In the genomic region with DNA sequence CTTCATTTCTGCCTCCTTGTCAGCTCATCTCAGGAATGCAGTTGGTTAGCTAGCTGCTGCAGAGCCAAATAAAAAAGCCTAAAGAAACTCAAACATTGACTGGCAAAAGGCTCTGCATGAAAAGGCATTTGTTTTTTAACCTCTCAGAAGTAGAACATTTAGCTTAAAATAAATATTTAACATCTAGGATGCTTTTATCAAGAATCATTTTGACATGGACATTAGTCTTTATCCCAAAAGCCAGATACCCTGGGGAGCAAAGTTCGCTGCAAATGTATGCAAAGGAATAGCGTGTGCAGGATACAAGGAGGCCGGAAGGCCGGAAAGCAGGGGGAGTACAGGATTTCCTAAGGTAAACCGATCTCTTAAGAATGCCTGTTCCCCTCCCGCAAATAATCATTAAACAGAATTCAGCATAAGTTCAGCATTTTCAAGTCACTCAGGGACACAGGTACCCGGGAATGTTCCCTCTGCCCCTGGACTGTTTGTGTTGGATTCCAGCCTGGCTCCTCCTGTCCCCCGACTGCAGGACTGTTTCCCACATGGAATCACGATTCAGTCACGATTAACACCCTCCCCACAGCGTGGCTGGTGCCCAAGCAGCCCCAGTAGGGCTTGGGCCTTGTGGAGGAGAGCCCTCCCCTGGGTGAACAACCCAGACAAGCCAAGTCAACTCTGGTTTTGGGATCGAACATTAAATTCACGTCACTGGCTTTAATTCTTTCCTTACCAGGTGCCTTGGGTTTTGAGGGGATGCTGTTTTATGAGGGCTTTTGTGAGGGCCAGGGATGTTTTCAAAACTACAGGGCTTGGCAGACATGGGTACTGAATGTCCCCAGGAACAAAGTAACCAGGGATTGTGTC, we compare ENCODE assay signal across 3 cellular contexts.
TF ChIP-seq lines count a peak whose summit lies in the region.

No MANE protein-coding gene starts in this region.

TF ChIP-seq in SK-N-SH, 30 proteins besides CTCF, POLR2A, EP300 and RAD21 (continued from another document):
- TF ChIP-seq, protein P1, sequence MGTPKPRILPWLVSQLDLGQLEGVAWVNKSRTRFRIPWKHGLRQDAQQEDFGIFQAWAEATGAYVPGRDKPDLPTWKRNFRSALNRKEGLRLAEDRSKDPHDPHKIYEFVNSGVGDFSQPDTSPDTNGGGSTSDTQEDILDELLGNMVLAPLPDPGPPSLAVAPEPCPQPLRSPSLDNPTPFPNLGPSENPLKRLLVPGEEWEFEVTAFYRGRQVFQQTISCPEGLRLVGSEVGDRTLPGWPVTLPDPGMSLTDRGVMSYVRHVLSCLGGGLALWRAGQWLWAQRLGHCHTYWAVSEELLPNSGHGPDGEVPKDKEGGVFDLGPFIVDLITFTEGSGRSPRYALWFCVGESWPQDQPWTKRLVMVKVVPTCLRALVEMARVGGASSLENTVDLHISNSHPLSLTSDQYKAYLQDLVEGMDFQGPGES (IDR thresholded peaks at IDR 0.05; ENCODE audit: low read depth, low read length) = no peak
- TF ChIP-seq TAF1 (IDR thresholded peaks at IDR 0.05; ENCODE audit: borderline replicate concordance, low read depth, low read length) (no peak), TCF12 (IDR thresholded peaks at IDR 0.05) (no peak), FOXJ3 (CRISPR knock-in tag; IDR thresholded peaks at IDR 0.05) (no peak), FOSL2 (IDR thresholded peaks at IDR 0.05; ENCODE audit: borderline replicate concordance, low read depth) (no peak), GABPA (IDR thresholded peaks at IDR 0.05; ENCODE audit: low read depth) (no peak), MEF2A (IDR thresholded peaks at IDR 0.05; ENCODE audit: borderline replicate concordance, low read depth) (no peak), JUND (IDR thresholded peaks at IDR 0.05) (no peak)
- TF ChIP-seq, protein P2, sequence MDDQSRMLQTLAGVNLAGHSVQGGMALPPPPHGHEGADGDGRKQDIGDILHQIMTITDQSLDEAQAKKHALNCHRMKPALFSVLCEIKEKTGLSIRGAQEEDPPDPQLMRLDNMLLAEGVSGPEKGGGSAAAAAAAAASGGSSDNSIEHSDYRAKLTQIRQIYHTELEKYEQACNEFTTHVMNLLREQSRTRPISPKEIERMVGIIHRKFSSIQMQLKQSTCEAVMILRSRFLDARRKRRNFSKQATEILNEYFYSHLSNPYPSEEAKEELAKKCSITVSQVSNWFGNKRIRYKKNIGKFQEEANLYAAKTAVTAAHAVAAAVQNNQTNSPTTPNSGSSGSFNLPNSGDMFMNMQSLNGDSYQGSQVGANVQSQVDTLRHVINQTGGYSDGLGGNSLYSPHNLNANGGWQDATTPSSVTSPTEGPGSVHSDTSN (IDR thresholded peaks at IDR 0.05) = no peak
- TF ChIP-seq, protein P3, sequence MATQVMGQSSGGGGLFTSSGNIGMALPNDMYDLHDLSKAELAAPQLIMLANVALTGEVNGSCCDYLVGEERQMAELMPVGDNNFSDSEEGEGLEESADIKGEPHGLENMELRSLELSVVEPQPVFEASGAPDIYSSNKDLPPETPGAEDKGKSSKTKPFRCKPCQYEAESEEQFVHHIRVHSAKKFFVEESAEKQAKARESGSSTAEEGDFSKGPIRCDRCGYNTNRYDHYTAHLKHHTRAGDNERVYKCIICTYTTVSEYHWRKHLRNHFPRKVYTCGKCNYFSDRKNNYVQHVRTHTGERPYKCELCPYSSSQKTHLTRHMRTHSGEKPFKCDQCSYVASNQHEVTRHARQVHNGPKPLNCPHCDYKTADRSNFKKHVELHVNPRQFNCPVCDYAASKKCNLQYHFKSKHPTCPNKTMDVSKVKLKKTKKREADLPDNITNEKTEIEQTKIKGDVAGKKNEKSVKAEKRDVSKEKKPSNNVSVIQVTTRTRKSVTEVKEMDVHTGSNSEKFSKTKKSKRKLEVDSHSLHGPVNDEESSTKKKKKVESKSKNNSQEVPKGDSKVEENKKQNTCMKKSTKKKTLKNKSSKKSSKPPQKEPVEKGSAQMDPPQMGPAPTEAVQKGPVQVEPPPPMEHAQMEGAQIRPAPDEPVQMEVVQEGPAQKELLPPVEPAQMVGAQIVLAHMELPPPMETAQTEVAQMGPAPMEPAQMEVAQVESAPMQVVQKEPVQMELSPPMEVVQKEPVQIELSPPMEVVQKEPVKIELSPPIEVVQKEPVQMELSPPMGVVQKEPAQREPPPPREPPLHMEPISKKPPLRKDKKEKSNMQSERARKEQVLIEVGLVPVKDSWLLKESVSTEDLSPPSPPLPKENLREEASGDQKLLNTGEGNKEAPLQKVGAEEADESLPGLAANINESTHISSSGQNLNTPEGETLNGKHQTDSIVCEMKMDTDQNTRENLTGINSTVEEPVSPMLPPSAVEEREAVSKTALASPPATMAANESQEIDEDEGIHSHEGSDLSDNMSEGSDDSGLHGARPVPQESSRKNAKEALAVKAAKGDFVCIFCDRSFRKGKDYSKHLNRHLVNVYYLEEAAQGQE (IDR thresholded peaks at IDR 0.05; ENCODE audit: low read depth, low read length) = no peak

TF ChIP-seq in SK-N-SH treated with all-trans-retinoic acid at 6 μM for 48 hours, 23 proteins besides CTCF, POLR2A, EP300 and RAD21:
- TF ChIP-seq, protein P4, sequence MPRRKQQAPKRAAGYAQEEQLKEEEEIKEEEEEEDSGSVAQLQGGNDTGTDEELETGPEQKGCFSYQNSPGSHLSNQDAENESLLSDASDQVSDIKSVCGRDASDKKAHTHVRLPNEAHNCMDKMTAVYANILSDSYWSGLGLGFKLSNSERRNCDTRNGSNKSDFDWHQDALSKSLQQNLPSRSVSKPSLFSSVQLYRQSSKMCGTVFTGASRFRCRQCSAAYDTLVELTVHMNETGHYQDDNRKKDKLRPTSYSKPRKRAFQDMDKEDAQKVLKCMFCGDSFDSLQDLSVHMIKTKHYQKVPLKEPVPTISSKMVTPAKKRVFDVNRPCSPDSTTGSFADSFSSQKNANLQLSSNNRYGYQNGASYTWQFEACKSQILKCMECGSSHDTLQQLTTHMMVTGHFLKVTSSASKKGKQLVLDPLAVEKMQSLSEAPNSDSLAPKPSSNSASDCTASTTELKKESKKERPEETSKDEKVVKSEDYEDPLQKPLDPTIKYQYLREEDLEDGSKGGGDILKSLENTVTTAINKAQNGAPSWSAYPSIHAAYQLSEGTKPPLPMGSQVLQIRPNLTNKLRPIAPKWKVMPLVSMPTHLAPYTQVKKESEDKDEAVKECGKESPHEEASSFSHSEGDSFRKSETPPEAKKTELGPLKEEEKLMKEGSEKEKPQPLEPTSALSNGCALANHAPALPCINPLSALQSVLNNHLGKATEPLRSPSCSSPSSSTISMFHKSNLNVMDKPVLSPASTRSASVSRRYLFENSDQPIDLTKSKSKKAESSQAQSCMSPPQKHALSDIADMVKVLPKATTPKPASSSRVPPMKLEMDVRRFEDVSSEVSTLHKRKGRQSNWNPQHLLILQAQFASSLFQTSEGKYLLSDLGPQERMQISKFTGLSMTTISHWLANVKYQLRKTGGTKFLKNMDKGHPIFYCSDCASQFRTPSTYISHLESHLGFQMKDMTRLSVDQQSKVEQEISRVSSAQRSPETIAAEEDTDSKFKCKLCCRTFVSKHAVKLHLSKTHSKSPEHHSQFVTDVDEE (CRISPR knock-in tag; IDR thresholded peaks at IDR 0.05) = no peak
- TF ChIP-seq TOX (CRISPR knock-in tag; IDR thresholded peaks at IDR 0.05; ENCODE audit: borderline replicate concordance) (no peak), ZNF565 (CRISPR knock-in tag; conservative IDR thresholded peaks at IDR 0.05; ENCODE audit: low read depth) (no peak), ISL1 (CRISPR knock-in tag; IDR thresholded peaks at IDR 0.05) (no peak), ZFP30 (CRISPR knock-in tag; IDR thresholded peaks at IDR 0.05) (no peak), ZFP3 (CRISPR knock-in tag; IDR thresholded peaks at IDR 0.05) (no peak), ESRRG (CRISPR knock-in tag; IDR thresholded peaks at IDR 0.05) (no peak), ARNTL (CRISPR knock-in tag; IDR thresholded peaks at IDR 0.05; ENCODE audit: borderline replicate concordance, low read depth) (no peak), ZC3H10 (CRISPR knock-in tag; IDR thresholded peaks at IDR 0.05) (no peak), OSR1 (CRISPR knock-in tag; IDR thresholded peaks at IDR 0.05) (no peak)
- TF ChIP-seq, protein P5, sequence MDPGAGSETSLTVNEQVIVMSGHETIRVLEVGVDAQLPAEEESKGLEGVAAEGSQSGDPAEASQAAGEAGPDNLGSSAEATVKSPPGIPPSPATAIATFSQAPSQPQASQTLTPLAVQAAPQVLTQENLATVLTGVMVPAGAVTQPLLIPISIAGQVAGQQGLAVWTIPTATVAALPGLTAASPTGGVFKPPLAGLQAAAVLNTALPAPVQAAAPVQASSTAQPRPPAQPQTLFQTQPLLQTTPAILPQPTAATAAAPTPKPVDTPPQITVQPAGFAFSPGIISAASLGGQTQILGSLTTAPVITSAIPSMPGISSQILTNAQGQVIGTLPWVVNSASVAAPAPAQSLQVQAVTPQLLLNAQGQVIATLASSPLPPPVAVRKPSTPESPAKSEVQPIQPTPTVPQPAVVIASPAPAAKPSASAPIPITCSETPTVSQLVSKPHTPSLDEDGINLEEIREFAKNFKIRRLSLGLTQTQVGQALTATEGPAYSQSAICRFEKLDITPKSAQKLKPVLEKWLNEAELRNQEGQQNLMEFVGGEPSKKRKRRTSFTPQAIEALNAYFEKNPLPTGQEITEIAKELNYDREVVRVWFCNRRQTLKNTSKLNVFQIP (CRISPR knock-in tag; IDR thresholded peaks at IDR 0.05; ENCODE audit: borderline replicate concordance, low read depth) = no peak
- TF ChIP-seq, protein P6, sequence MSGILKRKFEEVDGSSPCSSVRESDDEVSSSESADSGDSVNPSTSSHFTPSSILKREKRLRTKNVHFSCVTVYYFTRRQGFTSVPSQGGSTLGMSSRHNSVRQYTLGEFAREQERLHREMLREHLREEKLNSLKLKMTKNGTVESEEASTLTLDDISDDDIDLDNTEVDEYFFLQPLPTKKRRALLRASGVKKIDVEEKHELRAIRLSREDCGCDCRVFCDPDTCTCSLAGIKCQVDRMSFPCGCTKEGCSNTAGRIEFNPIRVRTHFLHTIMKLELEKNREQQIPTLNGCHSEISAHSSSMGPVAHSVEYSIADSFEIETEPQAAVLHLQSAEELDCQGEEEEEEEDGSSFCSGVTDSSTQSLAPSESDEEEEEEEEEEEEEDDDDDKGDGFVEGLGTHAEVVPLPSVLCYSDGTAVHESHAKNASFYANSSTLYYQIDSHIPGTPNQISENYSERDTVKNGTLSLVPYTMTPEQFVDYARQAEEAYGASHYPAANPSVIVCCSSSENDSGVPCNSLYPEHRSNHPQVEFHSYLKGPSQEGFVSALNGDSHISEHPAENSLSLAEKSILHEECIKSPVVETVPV (CRISPR knock-in tag; IDR thresholded peaks at IDR 0.05) = no peak
TF ChIP-seq in SK-N-SH treated with all-trans-retinoic acid at 6 μM for 48 hours: peak in this region for 0.

TF ChIP-seq in HepG2, 621 proteins besides CTCF, POLR2A, EP300 and RAD21 (continued from another document and continues in another):
- TF ChIP-seq, protein P7, sequence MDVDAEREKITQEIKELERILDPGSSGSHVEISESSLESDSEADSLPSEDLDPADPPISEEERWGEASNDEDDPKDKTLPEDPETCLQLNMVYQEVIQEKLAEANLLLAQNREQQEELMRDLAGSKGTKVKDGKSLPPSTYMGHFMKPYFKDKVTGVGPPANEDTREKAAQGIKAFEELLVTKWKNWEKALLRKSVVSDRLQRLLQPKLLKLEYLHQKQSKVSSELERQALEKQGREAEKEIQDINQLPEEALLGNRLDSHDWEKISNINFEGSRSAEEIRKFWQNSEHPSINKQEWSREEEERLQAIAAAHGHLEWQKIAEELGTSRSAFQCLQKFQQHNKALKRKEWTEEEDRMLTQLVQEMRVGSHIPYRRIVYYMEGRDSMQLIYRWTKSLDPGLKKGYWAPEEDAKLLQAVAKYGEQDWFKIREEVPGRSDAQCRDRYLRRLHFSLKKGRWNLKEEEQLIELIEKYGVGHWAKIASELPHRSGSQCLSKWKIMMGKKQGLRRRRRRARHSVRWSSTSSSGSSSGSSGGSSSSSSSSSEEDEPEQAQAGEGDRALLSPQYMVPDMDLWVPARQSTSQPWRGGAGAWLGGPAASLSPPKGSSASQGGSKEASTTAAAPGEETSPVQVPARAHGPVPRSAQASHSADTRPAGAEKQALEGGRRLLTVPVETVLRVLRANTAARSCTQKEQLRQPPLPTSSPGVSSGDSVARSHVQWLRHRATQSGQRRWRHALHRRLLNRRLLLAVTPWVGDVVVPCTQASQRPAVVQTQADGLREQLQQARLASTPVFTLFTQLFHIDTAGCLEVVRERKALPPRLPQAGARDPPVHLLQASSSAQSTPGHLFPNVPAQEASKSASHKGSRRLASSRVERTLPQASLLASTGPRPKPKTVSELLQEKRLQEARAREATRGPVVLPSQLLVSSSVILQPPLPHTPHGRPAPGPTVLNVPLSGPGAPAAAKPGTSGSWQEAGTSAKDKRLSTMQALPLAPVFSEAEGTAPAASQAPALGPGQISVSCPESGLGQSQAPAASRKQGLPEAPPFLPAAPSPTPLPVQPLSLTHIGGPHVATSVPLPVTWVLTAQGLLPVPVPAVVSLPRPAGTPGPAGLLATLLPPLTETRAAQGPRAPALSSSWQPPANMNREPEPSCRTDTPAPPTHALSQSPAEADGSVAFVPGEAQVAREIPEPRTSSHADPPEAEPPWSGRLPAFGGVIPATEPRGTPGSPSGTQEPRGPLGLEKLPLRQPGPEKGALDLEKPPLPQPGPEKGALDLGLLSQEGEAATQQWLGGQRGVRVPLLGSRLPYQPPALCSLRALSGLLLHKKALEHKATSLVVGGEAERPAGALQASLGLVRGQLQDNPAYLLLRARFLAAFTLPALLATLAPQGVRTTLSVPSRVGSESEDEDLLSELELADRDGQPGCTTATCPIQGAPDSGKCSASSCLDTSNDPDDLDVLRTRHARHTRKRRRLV (CRISPR knock-in tag; IDR thresholded peaks at IDR 0.05) = 0 out of 2 replicates have a peak, but pooled peaks have one; percentile 33
- peak; percentile 79; the same call in 1 of the 2 replicates for TF ChIP-seq NFIC (IDR thresholded peaks at IDR 0.05; ENCODE audit: low read length)
- TF ChIP-seq NONO (IDR thresholded peaks at IDR 0.05) = no peak
- peak; percentile 63; the same call in 1 of the 2 replicates for TF ChIP-seq NONO (CRISPR knock-in tag; conservative IDR thresholded peaks at IDR 0.05)
- peak; percentile 69; the same call in 1 of the 2 replicates for TF ChIP-seq CREM (IDR thresholded peaks at IDR 0.05)
- TF ChIP-seq CREM (CRISPR knock-in tag; IDR thresholded peaks at IDR 0.05) = no peak
- no peak for TF ChIP-seq ZNF558 (CRISPR knock-in tag; IDR thresholded peaks at IDR 0.05; ENCODE audit: borderline replicate concordance)
- TF ChIP-seq, protein P8, sequence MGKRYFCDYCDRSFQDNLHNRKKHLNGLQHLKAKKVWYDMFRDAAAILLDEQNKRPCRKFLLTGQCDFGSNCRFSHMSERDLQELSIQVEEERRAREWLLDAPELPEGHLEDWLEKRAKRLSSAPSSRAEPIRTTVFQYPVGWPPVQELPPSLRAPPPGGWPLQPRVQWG (CRISPR knock-in tag; IDR thresholded peaks at IDR 0.05; ENCODE audit: borderline replicate concordance, low read depth) = no peak
- 0 out of 2 replicates have a peak, but pooled peaks have one; percentile 22 for TF ChIP-seq KAT8 (CRISPR knock-in tag; IDR thresholded peaks at IDR 0.05)
- peak; percentile 42; the same call in 1 of the 2 replicates for TF ChIP-seq MYC (CRISPR knock-in tag; IDR thresholded peaks at IDR 0.05; ENCODE audit: borderline replicate concordance)
- TF ChIP-seq, protein P9, sequence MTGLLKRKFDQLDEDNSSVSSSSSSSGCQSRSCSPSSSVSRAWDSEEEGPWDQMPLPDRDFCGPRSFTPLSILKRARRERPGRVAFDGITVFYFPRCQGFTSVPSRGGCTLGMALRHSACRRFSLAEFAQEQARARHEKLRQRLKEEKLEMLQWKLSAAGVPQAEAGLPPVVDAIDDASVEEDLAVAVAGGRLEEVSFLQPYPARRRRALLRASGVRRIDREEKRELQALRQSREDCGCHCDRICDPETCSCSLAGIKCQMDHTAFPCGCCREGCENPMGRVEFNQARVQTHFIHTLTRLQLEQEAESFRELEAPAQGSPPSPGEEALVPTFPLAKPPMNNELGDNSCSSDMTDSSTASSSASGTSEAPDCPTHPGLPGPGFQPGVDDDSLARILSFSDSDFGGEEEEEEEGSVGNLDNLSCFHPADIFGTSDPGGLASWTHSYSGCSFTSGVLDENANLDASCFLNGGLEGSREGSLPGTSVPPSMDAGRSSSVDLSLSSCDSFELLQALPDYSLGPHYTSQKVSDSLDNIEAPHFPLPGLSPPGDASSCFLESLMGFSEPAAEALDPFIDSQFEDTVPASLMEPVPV (CRISPR knock-in tag; IDR thresholded peaks at IDR 0.05) = 0 out of 2 replicates have a peak, but pooled peaks have one; percentile 43
